12 cellular contexts compared by ENCODE assay signal in genomic region chr18:31633416-31634330, GRCh38.
DNase-seq lines count a peak whose midpoint lies in the region; ATAC-seq lines count a peak whose summit lies in the region.
"Had no signal": no experiment of that assay in that cellular context is flagged by ENCODE, and none has a peak within 500 bp of the region (broad histone marks: within the 10 kb centered on the region; RNA-seq: fewer than 3 reads in every experiment).

No MANE protein-coding gene starts in this region.

- in situ Hi-C loops in ACHN (cut with HindIII; ENCODE audit: low pct_ligation_motif_present, low pct_unique_long_range_greater_than_20kb, low sequenced_read_pairs) = no loop called here

- peak; percentile 9 for ATAC-seq in GM18858 (IDR thresholded peaks at IDR 0.05; ENCODE audit: unreplicated experiment)
- peak; percentile 19 for ATAC-seq in GM21526 (IDR thresholded peaks at IDR 0.05; ENCODE audit: low FRiP score, unreplicated experiment)
- ATAC-seq in HG03097 (IDR thresholded peaks at IDR 0.05; ENCODE audit: low FRiP score, unreplicated experiment) = peak; percentile 33
- no peak for ATAC-seq in central memory CD8-positive, alpha-beta T cell (replicated peaks; ENCODE audit: extremely low read depth, poor library complexity, severe bottlenecking)

- H3K27me3 Mint-ChIP-seq in central memory CD8-positive, alpha-beta T cell = no peaks in the 10 kb centered on the region

- peak overlapping the region; percentile 54 for H3K4me3 Mint-ChIP-seq in central memory CD8-positive, alpha-beta T cell
- H3K4me3 Mint-ChIP-seq: mesothelial cell of epicardium had no signal

- H3K4me1 Mint-ChIP-seq in central memory CD8-positive, alpha-beta T cell = peaks cover 30% of the 10 kb centered on the region
- H3K4me1 Mint-ChIP-seq: mesothelial cell of epicardium had no signal

- DNase-seq in central memory CD8-positive, alpha-beta T cell (ENCODE audit: low spot score in 2 of 2) = no peak
- DNase-seq in ACHN = no peak
- DNase-seq in activated CD4-positive, CD25-positive, alpha-beta regulatory T cell (lab: John Stamatoyannopoulos, UW) = no peak
- DNase-seq in activated gamma-delta T cell (lab: John Stamatoyannopoulos, UW) = no peak
- DNase-seq in OCI-M2 (lab: John Stamatoyannopoulos, UW; ENCODE audit: unreplicated experiment) = no peak
- DNase-seq: effector CD8-positive, alpha-beta T cell; MV-4-11; NCI-H774 had no signal

- H3K36me3 Mint-ChIP-seq in central memory CD8-positive, alpha-beta T cell (ENCODE audit: insufficient read depth) = peaks cover 2% of the 10 kb centered on the region

- no peaks in the 10 kb centered on the region for H3K9me3 Mint-ChIP-seq in central memory CD8-positive, alpha-beta T cell

- H3K27ac Mint-ChIP-seq in central memory CD8-positive, alpha-beta T cell (ENCODE audit: low read depth) = peak overlapping the region; percentile 81
- H3K27ac Mint-ChIP-seq: mesothelial cell of epicardium had no signal
